In the genomic region with DNA sequence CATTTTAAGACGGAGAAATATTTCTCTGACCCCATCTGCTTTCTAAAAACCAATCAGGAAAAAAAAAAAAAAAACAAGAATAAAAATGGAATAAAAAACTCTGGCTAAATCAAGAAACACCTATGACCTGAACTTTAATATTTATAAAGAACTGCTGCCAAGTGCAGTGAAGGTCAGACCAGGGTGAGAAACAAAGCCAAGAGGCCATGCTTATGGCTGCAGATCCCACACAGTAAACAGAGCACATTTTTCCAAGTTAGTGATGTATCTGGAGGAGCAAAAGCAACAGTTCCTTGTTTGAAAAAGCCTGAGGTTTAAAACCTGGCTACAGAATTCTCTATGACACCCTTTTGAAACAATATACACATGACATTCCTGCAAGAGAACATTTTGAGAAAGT, we compare ENCODE assay signal across 24 cellular contexts.
DNase-seq lines count a peak whose midpoint lies in the region; ATAC-seq, FAIRE-seq and TF ChIP-seq lines count a peak whose summit lies in the region.
"Had no signal": no experiment of that assay in that cellular context is flagged by ENCODE, and none has a peak within 500 bp of the region (broad histone marks: within the 10 kb centered on the region; RNA-seq: fewer than 3 reads in every experiment).

No MANE protein-coding gene starts in this region.

- ATAC-seq in PC-3 = no peak
- no peak for ATAC-seq in HG03457 (IDR thresholded peaks at IDR 0.05; ENCODE audit: unreplicated experiment)
- ATAC-seq: GM12878, HCT116 had no signal

- POLR2A ChIA-PET in PC-3 (lab: Charles Lee; ENCODE audit: unreplicated experiment) = no interaction called here
- POLR2A ChIA-PET in A673 (lab: Charles Lee; ENCODE audit: low non-redundant PET) = no interaction called here

- CTCF ChIA-PET in PC-3 (lab: Charles Lee) (no interaction called here), A673 (lab: Charles Lee) (no interaction called here)

- peak overlapping the region; percentile 19; the same call in 1 of the 2 replicates for H2AFZ ChIP-seq in PC-3 (ENCODE audit: low read length)

- no peaks in the 10 kb centered on the region for H3K27me3 Mint-ChIP-seq in chondrocyte (ENCODE audit: low read depth)

- 38% methylated on average over 1 of the region's 1 CpG for WGBS in liver

- H3K9me3 ChIP-seq in PC-3 (ENCODE audit: low read length) = no peaks in the 10 kb centered on the region
- H3K9me3 ChIP-seq in liver (ENCODE audit: control insufficient read depth in 4 of 4, low read length in 3 of 4) = no peaks in the 10 kb centered on the region
- no peaks in the 10 kb centered on the region for H3K9me3 ChIP-seq in A673 (ENCODE audit: low read depth, low read length, poor library complexity, severe bottlenecking)
- H3K9me3 ChIP-seq: BLaER1 had no signal

- peaks cover 2% of the 10 kb centered on the region for H3K36me3 Mint-ChIP-seq in chondrocyte (ENCODE audit: low read depth)
- H3K36me3 Mint-ChIP-seq: CD14-positive monocyte had no signal

- FAIRE-seq in H54 (lab: Jason Lieb, UNC) = no peak
- FAIRE-seq: D721Med, GM12878, H1 had no signal

- intact Hi-C loops in PC-3 (cut with micrococcal nuclease) (no loop called here), A673 (cut with micrococcal nuclease; ENCODE audit: unreplicated experiment) (no loop called here)

- H3K9me3 Mint-ChIP-seq in chondrocyte (ENCODE audit: low read depth) = no peaks in the 10 kb centered on the region
- H3K9me3 Mint-ChIP-seq: CD14-positive monocyte; CD4-positive, alpha-beta T cell; CD8-positive, alpha-beta memory T cell; H9 had no signal

- H3K4me1 Mint-ChIP-seq in chondrocyte (ENCODE audit: low read depth) = peaks cover 31% of the 10 kb centered on the region
- H3K4me1 Mint-ChIP-seq: B cell; CD14-positive monocyte; CD8-positive, alpha-beta memory T cell had no signal

- H3K4me3 ChIP-seq in PC-3 (ENCODE audit: low read length) = no peak overlapping the region
- no peak overlapping the region for H3K4me3 ChIP-seq in liver (ENCODE audit: low read depth in 1 of 3, low read length in 3 of 3)
- no peak overlapping the region for H3K4me3 ChIP-seq in A673 (ENCODE audit: low read depth, low read length, poor library complexity, severe bottlenecking)
- H3K4me3 ChIP-seq: BLaER1, GM12878 had no signal

- DNase-seq in PC-3 (no peak), chondrocyte (ENCODE audit: low spot score) (no peak), A673 (ENCODE audit: low spot score) (no peak), H54 (ENCODE audit: insufficient read length, low spot score) (no peak), Kasumi-1 (lab: John Stamatoyannopoulos, UW) (no peak)
- DNase-seq: ACHN; CD4-positive, alpha-beta T cell; CD8-positive, alpha-beta memory T cell; DMS 273 treated with DMSO at 0.1 percent for 48 hours; DMS79; EL; GDM1; H9 had no signal

- no peak for TF ChIP-seq POLR2A in H54 (IDR thresholded peaks at IDR 0.05; ENCODE audit: low read depth, low read length)

- BruUV-seq in PC-3 (replicated peaks; lab: Mats Ljungman, UMichigan) = no TSS peak
- no TSS peak for BruUV-seq in A673 (replicated peaks; lab: Mats Ljungman, UMichigan)

- H3K36me3 ChIP-seq in PC-3 (ENCODE audit: low read depth, low read length) = no peaks in the 10 kb centered on the region
- no peaks in the 10 kb centered on the region for H3K36me3 ChIP-seq in liver (ENCODE audit: control insufficient read depth in 4 of 4, insufficient read depth in 3 of 4, low read depth in 1 of 4, low read length in 3 of 4)
- no peaks in the 10 kb centered on the region for H3K36me3 ChIP-seq in A673 (ENCODE audit: insufficient read depth, low read length, poor library complexity, severe bottlenecking)
- H3K36me3 ChIP-seq: BLaER1 had no signal

- TF ChIP-seq CTCF in C4-2B (conservative IDR thresholded peaks at IDR 0.05) (no peak), PC-3 (conservative IDR thresholded peaks at IDR 0.05; ENCODE audit: low read depth, low read length) (no peak), chondrocyte (IDR thresholded peaks at IDR 0.05) (no peak), liver (IDR thresholded peaks at IDR 0.05; ENCODE audit: low read depth, low read length, missing input control) (no peak), A673 (conservative IDR thresholded peaks at IDR 0.05; ENCODE audit: low read depth, low read length) (no peak)

- H3K79me2 ChIP-seq in PC-3 (ENCODE audit: low read length) = no peaks in the 10 kb centered on the region

- no peaks in the 10 kb centered on the region for H3F3A ChIP-seq in PC-3 (ENCODE audit: low read length, unreplicated experiment)

- no peaks in the 10 kb centered on the region for H3K9me2 ChIP-seq in PC-3 (replicated peaks; ENCODE audit: low read length)

- H3K4me2 ChIP-seq in PC-3 (ENCODE audit: low read length) = no peak overlapping the region
- H3K4me2 ChIP-seq: BLaER1 had no signal

- H3K27ac ChIP-seq in C4-2B (peak overlapping the region; percentile 57; the same call in 1 of the 2 replicates), PC-3 (ENCODE audit: low read length) (no peak overlapping the region), liver (ENCODE audit: low read depth in 1 of 2, low read length in 2 of 2) (no peak overlapping the region), A673 (ENCODE audit: low read depth, low read length, poor library complexity, severe bottlenecking) (no peak overlapping the region)
- H3K27ac ChIP-seq: 22Rv1, BLaER1 had no signal

- no peaks in the 10 kb centered on the region for H4K20me1 ChIP-seq in PC-3 (ENCODE audit: low read length)
- H4K20me1 ChIP-seq: BLaER1 had no signal

- no peaks in the 10 kb centered on the region for H3K27me3 ChIP-seq in PC-3 (ENCODE audit: low read length)
- H3K27me3 ChIP-seq in liver (ENCODE audit: control insufficient read depth in 4 of 4, insufficient read depth in 4 of 4, low read length in 3 of 4) = no peaks in the 10 kb centered on the region
- H3K27me3 ChIP-seq in A673 (replicated peaks; ENCODE audit: insufficient read depth, low read depth, low read length, poor library complexity) = no peaks in the 10 kb centered on the region
- H3K27me3 ChIP-seq: BLaER1 had no signal

- peak; percentile 23 to 29 for TF ChIP-seq RAD21 in liver (IDR thresholded peaks at IDR 0.05)

- H3K27ac Mint-ChIP-seq in chondrocyte (ENCODE audit: unreplicated experiment) = peak overlapping the region; percentile 32
- H3K27ac Mint-ChIP-seq: B cell; CD14-positive monocyte; CD4-positive, alpha-beta T cell; CD8-positive, alpha-beta memory T cell had no signal

- H3K9ac ChIP-seq in PC-3 (ENCODE audit: low read length) = no peak overlapping the region
- no peak overlapping the region for H3K9ac ChIP-seq in liver (ENCODE audit: low read depth in 1 of 2, low read length in 2 of 2)
- H3K9ac ChIP-seq: BLaER1 had no signal

- no peak overlapping the region for H3K4me3 Mint-ChIP-seq in chondrocyte (ENCODE audit: unreplicated experiment)
- H3K4me3 Mint-ChIP-seq: B cell; CD14-positive monocyte; CD4-positive, alpha-beta T cell; CD8-positive, alpha-beta memory T cell; H9 had no signal

- peaks cover 5% of the 10 kb centered on the region; the same call in 1 of the 2 replicates for H3K4me1 ChIP-seq in PC-3 (ENCODE audit: insufficient read depth, low read length)
- peaks cover 0 to 10% (median 5%) of the 10 kb centered on the region in 4 donors for H3K4me1 ChIP-seq in liver (ENCODE audit: control insufficient read depth in 4 of 4, insufficient read depth in 4 of 4, low read length in 3 of 4)
- no peaks in the 10 kb centered on the region for H3K4me1 ChIP-seq in A673 (ENCODE audit: insufficient read depth, low read length, poor library complexity, severe bottlenecking)
- H3K4me1 ChIP-seq: BLaER1 had no signal

TF ChIP-seq in liver, 16 proteins besides CTCF, POLR2A, EP300 and RAD21 (continues in another document):
- TF ChIP-seq FOXA1 (IDR thresholded peaks at IDR 0.05) (peak; percentile 56), YY1 (IDR thresholded peaks at IDR 0.05) (peak; percentile 65), GABPA (IDR thresholded peaks at IDR 0.05 in 1 of 2, conservative IDR thresholded peaks at IDR 0.05 in 1 of 2) (no peak), RXRA (IDR thresholded peaks at IDR 0.05) (peak; percentile 73 to 87), EGR1 (IDR thresholded peaks at IDR 0.05; ENCODE audit: low read depth in 2 of 2) (no peak), SP1 (IDR thresholded peaks at IDR 0.05) (no peak), NR2F2 (IDR thresholded peaks at IDR 0.05) (peak; percentile 10), HNF4G (IDR thresholded peaks at IDR 0.05) (peak; percentile 13), HNF4A (conservative IDR thresholded peaks at IDR 0.05) (peak; percentile 62 to 82)
- TF ChIP-seq, protein P1, sequence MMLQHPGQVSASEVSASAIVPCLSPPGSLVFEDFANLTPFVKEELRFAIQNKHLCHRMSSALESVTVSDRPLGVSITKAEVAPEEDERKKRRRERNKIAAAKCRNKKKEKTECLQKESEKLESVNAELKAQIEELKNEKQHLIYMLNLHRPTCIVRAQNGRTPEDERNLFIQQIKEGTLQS (IDR thresholded peaks at IDR 0.05) = no peak
- TF ChIP-seq, protein P2, sequence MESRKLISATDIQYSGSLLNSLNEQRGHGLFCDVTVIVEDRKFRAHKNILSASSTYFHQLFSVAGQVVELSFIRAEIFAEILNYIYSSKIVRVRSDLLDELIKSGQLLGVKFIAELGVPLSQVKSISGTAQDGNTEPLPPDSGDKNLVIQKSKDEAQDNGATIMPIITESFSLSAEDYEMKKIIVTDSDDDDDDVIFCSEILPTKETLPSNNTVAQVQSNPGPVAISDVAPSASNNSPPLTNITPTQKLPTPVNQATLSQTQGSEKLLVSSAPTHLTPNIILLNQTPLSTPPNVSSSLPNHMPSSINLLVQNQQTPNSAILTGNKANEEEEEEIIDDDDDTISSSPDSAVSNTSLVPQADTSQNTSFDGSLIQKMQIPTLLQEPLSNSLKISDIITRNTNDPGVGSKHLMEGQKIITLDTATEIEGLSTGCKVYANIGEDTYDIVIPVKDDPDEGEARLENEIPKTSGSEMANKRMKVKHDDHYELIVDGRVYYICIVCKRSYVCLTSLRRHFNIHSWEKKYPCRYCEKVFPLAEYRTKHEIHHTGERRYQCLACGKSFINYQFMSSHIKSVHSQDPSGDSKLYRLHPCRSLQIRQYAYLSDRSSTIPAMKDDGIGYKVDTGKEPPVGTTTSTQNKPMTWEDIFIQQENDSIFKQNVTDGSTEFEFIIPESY (IDR thresholded peaks at IDR 0.05) = no peak
